Comparison of ENCODE assay signal across 1 cellular context in genomic region chr11:6943131-6943530, GRCh38.
TF ChIP-seq lines count a peak whose summit lies in the region.

No MANE protein-coding gene starts in this region.

TF ChIP-seq in IMR-90, 13 proteins besides CTCF, POLR2A, EP300 and RAD21 (continued from another document):
- TF ChIP-seq MAFK (IDR thresholded peaks at IDR 0.05; ENCODE audit: low read depth, low read length) (no peak), CHD1 (IDR thresholded peaks at IDR 0.05; ENCODE audit: low read depth, low read length) (no peak), RCOR1 (IDR thresholded peaks at IDR 0.05; ENCODE audit: insufficient replicate concordance, low read length) (no peak), MAZ (IDR thresholded peaks at IDR 0.05; ENCODE audit: borderline replicate concordance, low read depth, low read length) (no peak), USF2 (IDR thresholded peaks at IDR 0.05; ENCODE audit: low read depth, low read length) (no peak), RFX5 (IDR thresholded peaks at IDR 0.05; ENCODE audit: low read depth, low read length) (no peak), ELK1 (IDR thresholded peaks at IDR 0.05; ENCODE audit: borderline replicate concordance, low read depth, low read length) (no peak), BHLHE40 (IDR thresholded peaks at IDR 0.05; ENCODE audit: low read depth, low read length) (no peak), FOS (IDR thresholded peaks at IDR 0.05; ENCODE audit: low read depth, low read length) (no peak)
TF ChIP-seq in IMR-90: peak in this region for 0.
